In genomic region chr3:50147861-50148260, GRCh38 we compare ENCODE assay signal across 22 cellular contexts. TPM values are rescaled to one million over a fixed set of nuclear protein-coding genes. Genes with fewer than 3 reads are reported as not detected.
"Had no signal": no experiment of that assay in that cellular context is flagged by ENCODE, and none has a peak within 500 bp of the region (broad histone marks: within the 10 kb centered on the region; RNA-seq: fewer than 3 reads in every experiment).

No MANE protein-coding gene starts in this region.

- H3K36me3 ChIP-seq: brain microvascular endothelial cell, heart right ventricle, sigmoid colon, transverse colon had no signal

- DNase-seq: activated CD4-positive, alpha-beta T cell treated with anti-CD3 and anti-CD28 coated beads, Interleukin-2, amount 50 U/mL, for 4 hours; activated CD4-positive, CD25-positive, alpha-beta regulatory T cell treated with anti-CD3 and anti-CD28 coated beads, Interleukin-2, amount 50 U/mL, for 72 hours; activated T-cell treated with anti-CD3 and anti-CD28 coated beads, Interleukin-2, amount 50 U/mL, for 1 hour; amygdala; brain microvascular endothelial cell; dermis blood vessel endothelial cell; endodermal cell; erythroblast; heart right ventricle; sigmoid colon; stimulated activated CD4-positive, alpha-beta T cell treated with anti-CD3 and anti-CD28 coated beads, Interleukin-2, amount 100 ng/mL, for 24 hours; stimulated activated naive CD4-positive, alpha-beta T cell; substantia nigra; SW 1271; transverse colon had no signal

- H3K9me3 Mint-ChIP-seq: activated naive CD4-positive, alpha-beta T cell treated with anti-CD3 and anti-CD28 coated beads, Interleukin-2, amount 50 U/mL, for 72 hours; endodermal cell; natural killer cell treated with Interleukin-12 subunit alpha and Interleukin-12 subunit beta and Interleukin-15 and Interleukin-18, amount 100 ng/mL, for 72 hours; T-helper 2 cell treated with Interferon-gamma antibody and Interleukin-4, amounts not matched to agents 5 μg/mL and 100 μg/mL, for 36 hours had no signal

- H3K27ac Mint-ChIP-seq: activated naive CD4-positive, alpha-beta T cell treated with anti-CD3 and anti-CD28 coated beads, Interleukin-2, amount 50 U/mL, for 72 hours; natural killer cell treated with Interleukin-12 subunit alpha and Interleukin-12 subunit beta and Interleukin-15 and Interleukin-18, amount 100 ng/mL, for 72 hours; T-helper 2 cell treated with Interferon-gamma antibody and Interleukin-4, amounts not matched to agents 5 μg/mL and 100 μg/mL, for 36 hours had no signal

- H3K27ac ChIP-seq: brain microvascular endothelial cell, heart right ventricle, sigmoid colon, transverse colon had no signal

- H3K36me3 Mint-ChIP-seq: activated naive CD4-positive, alpha-beta T cell treated with anti-CD3 and anti-CD28 coated beads, Interleukin-2, amount 50 U/mL, for 72 hours; natural killer cell treated with Interleukin-12 subunit alpha and Interleukin-12 subunit beta and Interleukin-15 and Interleukin-18, amount 100 ng/mL, for 72 hours had no signal

- H3K4me3 ChIP-seq: heart right ventricle, sigmoid colon, transverse colon had no signal

- ATAC-seq: activated naive CD4-positive, alpha-beta T cell treated with anti-CD3 and anti-CD28 coated beads, Interleukin-2, amount 50 U/mL, for 72 hours; heart right ventricle; natural killer cell treated with Interleukin-12 subunit alpha and Interleukin-12 subunit beta and Interleukin-15 and Interleukin-18, amount 100 ng/mL, for 72 hours had no signal

- H3K4me1 ChIP-seq: heart right ventricle, sigmoid colon had no signal

- H3K9me3 ChIP-seq: heart right ventricle, sigmoid colon, transverse colon had no signal

- H3K27me3 ChIP-seq: brain microvascular endothelial cell, heart right ventricle, sigmoid colon, transverse colon had no signal

- H3K4me3 Mint-ChIP-seq: endodermal cell; natural killer cell treated with Interleukin-12 subunit alpha and Interleukin-12 subunit beta and Interleukin-15 and Interleukin-18, amount 100 ng/mL, for 72 hours; T-helper 2 cell treated with Interferon-gamma antibody and Interleukin-4, amounts not matched to agents 5 μg/mL and 100 μg/mL, for 36 hours had no signal

RNA-seq across cellular contexts. Expression of gene GNAT1, which starts 43.5 kb away (rescaled TPM):
- total RNA-seq: activated naive CD4-positive, alpha-beta T cell treated with anti-CD3 and anti-CD28 coated beads, Interleukin-2, amount 50 U/mL, for 72 hours; dermis blood vessel endothelial cell; frontal cortex; heart right ventricle; kidney epithelial cell; mucosa of gallbladder; natural killer cell treated with Interleukin-12 subunit alpha and Interleukin-12 subunit beta and Interleukin-15 and Interleukin-18, amount 100 ng/mL, for 72 hours; osteocyte; sigmoid colon; transverse colon had no signal

RNA-seq across cellular contexts. Expression of gene SLC38A3, which starts 57.2 kb away (rescaled TPM):
- total RNA-seq: activated naive CD4-positive, alpha-beta T cell treated with anti-CD3 and anti-CD28 coated beads, Interleukin-2, amount 50 U/mL, for 72 hours; dermis blood vessel endothelial cell; natural killer cell treated with Interleukin-12 subunit alpha and Interleukin-12 subunit beta and Interleukin-15 and Interleukin-18, amount 100 ng/mL, for 72 hours; transverse colon had no signal
